Comparison of ENCODE assay signal across 19 cellular contexts in genomic region chr10:76195990-76196389, GRCh38.
DNase-seq lines count a peak whose midpoint lies in the region; ATAC-seq and TF ChIP-seq lines count a peak whose summit lies in the region.
"Had no signal": no experiment of that assay in that cellular context is flagged by ENCODE, and none has a peak within 500 bp of the region (broad histone marks: within the 10 kb centered on the region; RNA-seq: fewer than 3 reads in every experiment).

No MANE protein-coding gene starts in this region.

- no peaks in the 10 kb centered on the region for H3K27me3 ChIP-seq in osteoblast (ENCODE audit: insufficient read depth, low read length)
- H3K27me3 ChIP-seq: BE2C, esophagus squamous epithelium had no signal

- no peaks in the 10 kb centered on the region for H3K36me3 ChIP-seq in osteoblast (ENCODE audit: insufficient read depth, low read length)
- H3K36me3 ChIP-seq: BE2C, esophagus squamous epithelium, thoracic aorta had no signal

- peak overlapping the region; percentile 64 for H2AFZ ChIP-seq in osteoblast (ENCODE audit: low read length)

- no peaks in the 10 kb centered on the region for H3K79me2 ChIP-seq in osteoblast (ENCODE audit: insufficient read depth, low read length)

- no peaks in the 10 kb centered on the region for H4K20me1 ChIP-seq in osteoblast (ENCODE audit: insufficient read depth, low read length)

- ATAC-seq in HG02678 (IDR thresholded peaks at IDR 0.05; ENCODE audit: unreplicated experiment), result no peak
- ATAC-seq in GM21786 (IDR thresholded peaks at IDR 0.05; ENCODE audit: unreplicated experiment), result no peak

- H3K4me1 ChIP-seq in osteoblast (ENCODE audit: insufficient read depth, low read length), result no peaks in the 10 kb centered on the region
- H3K4me1 ChIP-seq: BE2C, esophagus squamous epithelium had no signal

- H3K4me3 ChIP-seq in fibroblast of mammary gland (ENCODE audit: control insufficient read depth, low read depth, low read length) (no peak overlapping the region), osteoblast (ENCODE audit: insufficient read depth, low read length) (no peak overlapping the region)
- H3K4me3 ChIP-seq: esophagus squamous epithelium, thoracic aorta had no signal

- H3K4me2 ChIP-seq in osteoblast (ENCODE audit: insufficient read depth, low read length), result no peak overlapping the region

- DNase-seq in DMS53 (lab: John Stamatoyannopoulos, UW) (peak; percentile 19), DMS53 treated with DMSO at 0.1 percent for 48 hours (lab: John Stamatoyannopoulos, UW; ENCODE audit: unreplicated experiment) (no peak), NOMO-1 treated with dmso at 0.1 percent for 144 hours (lab: John Stamatoyannopoulos, UW; ENCODE audit: unreplicated experiment) (peak; percentile 14), fibroblast of mammary gland (ENCODE audit: low read depth) (peak; percentile 53), osteoblast (ENCODE audit: insufficient read length, low spot score, missing footprints) (no peak), NCI-H345 treated with DMSO at 0.1 percent for 48 hours (lab: John Stamatoyannopoulos, UW; ENCODE audit: unreplicated experiment) (no peak)
- DNase-seq: activated CD4-positive, alpha-beta T cell treated with anti-CD3 and anti-CD28 coated beads, Interleukin-2, amount 10 ng/mL, durations not matched to agents 7 days and 5 days; activated CD8-positive, alpha-beta memory T cell treated with anti-CD3 and anti-CD28 coated beads, Interleukin-2, amount 50 U/mL, for 4 hours; activated gamma-delta T cell; amniotic stem cell; BE2C; effector memory CD4-positive, alpha-beta T cell; esophagus squamous epithelium; NCI-H2029; NCI-H748 treated with DMSO at 0.1 percent for 48 hours had no signal

- H3K27ac ChIP-seq in osteoblast (ENCODE audit: low read depth, low read length), result no peak overlapping the region
- H3K27ac ChIP-seq: 22Rv1 had no signal

- H3K9me3 ChIP-seq in osteoblast (ENCODE audit: low read depth, low read length), result no peaks in the 10 kb centered on the region
- H3K9me3 ChIP-seq: BE2C, esophagus squamous epithelium, thoracic aorta had no signal

- TF ChIP-seq CTCF in fibroblast of mammary gland (conservative IDR thresholded peaks at IDR 0.05; ENCODE audit: control insufficient read depth, insufficient read depth, low read depth, low read length), result no peak
- TF ChIP-seq CTCF in osteoblast (IDR thresholded peaks at IDR 0.05; ENCODE audit: extremely low read depth, low read depth, low read length), result no peak

Comparison
In these comparisons a context has a peak if more than half of its experiments do, and no peak if none do; other contexts are left out.
1. DNase-seq: peak in DMS53 (single experiment), NOMO-1 treated with dmso at 0.1 percent for 144 hours (single experiment) and fibroblast of mammary gland (single experiment); none in DMS53 treated with DMSO at 0.1 percent for 48 hours (single experiment), osteoblast (single experiment) and NCI-H345 treated with DMSO at 0.1 percent for 48 hours (single experiment).